In genomic region chr14:95355422-95355821, GRCh38 we compare ENCODE assay signal across 23 cellular contexts. TPM values are rescaled to one million over a fixed set of nuclear protein-coding genes. Genes with fewer than 3 reads are reported as not detected.
DNase-seq lines count a peak whose midpoint lies in the region; ATAC-seq and TF ChIP-seq lines count a peak whose summit lies in the region.
"Had no signal": no experiment of that assay in that cellular context is flagged by ENCODE, and none has a peak within 500 bp of the region (broad histone marks: within the 10 kb centered on the region; RNA-seq: fewer than 3 reads in every experiment).

No MANE protein-coding gene starts in this region.

- H3K27ac ChIP-seq in left ventricle myocardium inferior (replicated peaks) = no peak overlapping the region
- H3K27ac ChIP-seq: SJSA1 had no signal

- TF ChIP-seq CTCF in left ventricle myocardium inferior (IDR thresholded peaks at IDR 0.05; ENCODE audit: borderline replicate concordance) = no peak

- H3K4me3 ChIP-seq in left ventricle myocardium inferior = no peak overlapping the region
- H3K4me3 ChIP-seq: BLaER1 treated with 17β-estradiol and CSF1 and Interleukin-3, amounts not matched to agents 10 nM and 100 nM; SJSA1 had no signal

- intact Hi-C loops in Right ventricle myocardium inferior (cut with DNase I) = no loop called here
- intact Hi-C loops in left ventricle myocardium inferior (cut with micrococcal nuclease) = no loop called here
- intact Hi-C loops in left ventricle myocardium superior (cut with micrococcal nuclease) = no loop called here

- DNase-seq in Right ventricle myocardium inferior (ENCODE audit: missing footprints) (no peak), left ventricle myocardium inferior (no peak), left ventricle myocardium superior (no peak), mesenteric fat pad (ENCODE audit: low spot score) (peak; percentile 11), ureter (ENCODE audit: low spot score) (no peak), DMS 273 treated with DMSO at 0.1 percent for 48 hours (lab: John Stamatoyannopoulos, UW) (no peak)
- DNase-seq: AML-193; CD4-positive, alpha-beta T cell; DMS79; EL; GDM1; H9; KBM-7; MV-4-11; NCI-H1105; NCI-H1436 treated with DMSO at 0.1 percent for 48 hours; NCI-H187 treated with DMSO at 0.1 percent for 48 hours; NCI-H446; NCI-H524 treated with DMSO at 0.1 percent for 48 hours; NCI-H774 had no signal

- H3K4me1 ChIP-seq in left ventricle myocardium inferior = peaks cover 15% of the 10 kb centered on the region
- H3K4me1 ChIP-seq: SJSA1 had no signal

- no peaks in the 10 kb centered on the region for H3K36me3 ChIP-seq in left ventricle myocardium inferior
- H3K36me3 ChIP-seq: BLaER1 treated with 17β-estradiol and CSF1 and Interleukin-3, amounts not matched to agents 10 nM and 100 nM; SJSA1 had no signal

- peaks cover 8% of the 10 kb centered on the region for H3K27me3 ChIP-seq in left ventricle myocardium inferior (ENCODE audit: low read depth)
- H3K27me3 ChIP-seq: SJSA1 had no signal

- peaks cover 14% of the 10 kb centered on the region for H3K9me3 ChIP-seq in left ventricle myocardium inferior (replicated peaks)
- H3K9me3 ChIP-seq: SJSA1 had no signal

- ATAC-seq in Right ventricle myocardium inferior = peak; percentile 41
- peak; percentile 43 for ATAC-seq in left ventricle myocardium superior
- no peak for ATAC-seq in GM18907 (IDR thresholded peaks at IDR 0.05; ENCODE audit: unreplicated experiment)

RNA-seq across cellular contexts. Expression of gene CLMN, which starts 35.7 kb away (rescaled TPM):
- 7.6 TPM for total RNA-seq in Right ventricle myocardium inferior
- 3.7 TPM for total RNA-seq in left ventricle myocardium inferior
- 8.9 TPM for total RNA-seq in left ventricle myocardium superior
- 47.4 TPM for total RNA-seq in mesenteric fat pad
- 91.9 TPM for total RNA-seq in ureter
